In the genomic region with DNA sequence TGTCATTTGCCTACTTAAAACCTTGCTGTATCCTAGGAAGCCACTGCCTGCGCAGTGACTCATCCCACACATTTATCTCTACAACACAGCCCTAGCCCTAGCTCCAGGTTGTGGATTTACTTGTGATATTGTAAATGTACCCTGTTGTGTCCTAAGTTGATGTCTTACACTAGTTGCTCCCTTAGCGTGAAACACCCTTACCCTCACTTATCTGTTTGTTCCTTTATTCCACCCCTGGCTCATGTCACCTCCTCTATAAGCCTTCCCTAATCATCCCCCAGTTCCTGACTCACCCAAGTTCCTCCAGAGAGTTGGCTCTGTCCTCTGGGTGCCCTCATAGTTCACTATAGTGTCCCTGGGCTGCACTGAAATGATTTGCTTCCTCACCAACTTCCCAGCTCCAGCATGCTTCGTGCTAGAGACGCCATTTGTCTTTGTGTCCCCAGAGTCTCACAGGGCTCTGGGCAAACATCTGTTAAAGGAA, we compare ENCODE assay signal across 32 cellular contexts.
DNase-seq lines count a peak whose midpoint lies in the region; ATAC-seq, FAIRE-seq and TF ChIP-seq lines count a peak whose summit lies in the region.
"Had no signal": no experiment of that assay in that cellular context is flagged by ENCODE, and none has a peak within 500 bp of the region (broad histone marks: within the 10 kb centered on the region; RNA-seq: fewer than 3 reads in every experiment).

No MANE protein-coding gene starts in this region.

- no peak for TF ChIP-seq EP300 in H1 (IDR thresholded peaks at IDR 0.05; ENCODE audit: borderline replicate concordance in 1 of 2, low read depth in 2 of 2, low read length in 2 of 2)

- TF ChIP-seq CTCF in GM23338 (conservative IDR thresholded peaks at IDR 0.05; ENCODE audit: low read depth in 2 of 2) (no peak), PC-3 (conservative IDR thresholded peaks at IDR 0.05; ENCODE audit: low read depth, low read length) (no peak), H1 (IDR thresholded peaks at IDR 0.05; ENCODE audit: control extremely low read depth in 1 of 3, insufficient read depth in 1 of 3, low read depth in 1 of 3, low read length in 3 of 3) (no peak), nephron progenitor cell (IDR thresholded peaks at IDR 0.05) (no peak)

- no peak overlapping the region for H2BK15ac ChIP-seq in H1 (ENCODE audit: low read length)

- H3K9ac ChIP-seq in PC-3 (ENCODE audit: low read length) (no peak overlapping the region), H1 (replicated peaks in 1 of 4; ENCODE audit: extremely low read depth in 1 of 4, low read depth in 3 of 4, low read length in 3 of 4) (no peak overlapping the region)
- H3K9ac ChIP-seq: BLaER1 treated with 17β-estradiol and CSF1 and Interleukin-3, amounts not matched to agents 10 nM and 100 nM had no signal

- intact Hi-C loops in PC-3 (cut with micrococcal nuclease), result no loop called here

- H3K14ac ChIP-seq in H1 (ENCODE audit: insufficient read length), result no peak overlapping the region

- H3F3A ChIP-seq in GM23338 (replicated peaks; ENCODE audit: low read depth) (no peaks in the 10 kb centered on the region), PC-3 (ENCODE audit: low read length, unreplicated experiment) (no peaks in the 10 kb centered on the region)

- no peaks in the 10 kb centered on the region for H3K79me1 ChIP-seq in H1 (ENCODE audit: low read depth, low read length)

- no peak overlapping the region for H2BK5ac ChIP-seq in H1 (ENCODE audit: low read depth, low read length)

- no TSS peak for BruUV-seq in PC-3 (replicated peaks; lab: Mats Ljungman, UMichigan)

- no peak overlapping the region for H2BK20ac ChIP-seq in H1 (ENCODE audit: low read length)

- H3K27ac ChIP-seq in GM23338 (ENCODE audit: low read depth) (no peak overlapping the region), PC-3 (ENCODE audit: low read length) (no peak overlapping the region), H1 (ENCODE audit: low read depth, low read length) (no peak overlapping the region)
- H3K27ac ChIP-seq: BLaER1 treated with 17β-estradiol and CSF1 and Interleukin-3, amounts not matched to agents 10 nM and 100 nM; esophagus squamous epithelium; RWPE1; SK-N-MC; thoracic aorta; WERI-Rb-1 had no signal

- no peaks in the 10 kb centered on the region for H3K4me1 ChIP-seq in GM23338 (ENCODE audit: insufficient read depth)
- H3K4me1 ChIP-seq in PC-3 (ENCODE audit: insufficient read depth, low read length), result no peaks in the 10 kb centered on the region
- H3K4me1 ChIP-seq in H1 (replicated peaks in 1 of 4; ENCODE audit: control insufficient read depth in 3 of 4, insufficient read depth in 4 of 4, low read length in 3 of 4), result no peaks in the 10 kb centered on the region
- H3K4me1 ChIP-seq: BLaER1 treated with 17β-estradiol and CSF1 and Interleukin-3, amounts not matched to agents 10 nM and 100 nM; Caco-2 had no signal

- H3K36me3 Mint-ChIP-seq in GM23338 (ENCODE audit: low read depth) (no peaks in the 10 kb centered on the region), nephron progenitor cell (ENCODE audit: low read depth) (no peaks in the 10 kb centered on the region)

- H3K18ac ChIP-seq in H1 (ENCODE audit: extremely low read depth, low read length), result peak overlapping the region; percentile 4; the same call in 1 of the 2 replicates

- H3K23me2 ChIP-seq in H1 (ENCODE audit: low read depth, low read length), result no peaks in the 10 kb centered on the region

- DNase-seq in GM23338 (ENCODE audit: low spot score) (no peak), PC-3 (peak; percentile 32), H1 (ENCODE audit: low read depth in 1 of 2, low spot score in 2 of 2) (no peak), nephron progenitor cell (no peak), AG08395 (ENCODE audit: low spot score) (no peak), NCI-H2107 (lab: John Stamatoyannopoulos, UW) (no peak), RKO (ENCODE audit: low spot score) (no peak)
- DNase-seq: activated CD4-positive, alpha-beta T cell treated with anti-CD3 and anti-CD28 coated beads, Interleukin-2, amount 10 ng/mL, durations not matched to agents 24 days and 14 days; activated gamma-delta T cell treated with Interleukin-2 at 50 U/mL for 16 hours; activated T-cell treated with anti-CD3 and anti-CD28 coated beads, Interleukin-2, amount 50 U/mL, for 24 hours; Caco-2; central memory CD4-positive, alpha-beta T cell; DND-41; esophagus squamous epithelium; foreskin melanocyte; GOT3; MG63; midbrain; naive thymus-derived CD4-positive, alpha-beta T cell; NCI-H1105 treated with DMSO at 0.1 percent for 48 hours; NCI-H2029 treated with DMSO at 0.1 percent for 48 hours; NCI-H345; NCI-H748 treated with DMSO at 0.1 percent for 48 hours; T-helper 17 cell; WERI-Rb-1 had no signal

- no peak overlapping the region for H4K8ac ChIP-seq in H1 (ENCODE audit: extremely low read depth, insufficient read depth, low read length)

- no peaks in the 10 kb centered on the region for H3K9me2 ChIP-seq in GM23338 (ENCODE audit: insufficient read depth)
- no peaks in the 10 kb centered on the region for H3K9me2 ChIP-seq in PC-3 (replicated peaks; ENCODE audit: low read length)

- H4K91ac ChIP-seq in H1 (replicated peaks; ENCODE audit: insufficient read length, low read length), result no peak overlapping the region

- H3K27ac Mint-ChIP-seq in GM23338, result peak overlapping the region; percentile 46
- H3K27ac Mint-ChIP-seq in nephron progenitor cell, result peak overlapping the region; percentile 5
- H3K27ac Mint-ChIP-seq: activated CD4-positive, alpha-beta T cell treated with anti-CD3 and anti-CD28 coated beads, Interleukin-2, amount 10 ng/mL, durations not matched to agents 24 days and 14 days; activated T-cell treated with anti-CD3 and anti-CD28 coated beads, Interleukin-2, amount 50 U/mL, for 24 hours; dendritic cell treated with granulocyte-macrophage colony-stimulating factor and Interleukin-4, amounts not matched to agents 40 ng/mL and 50 ng/mL, for 4 days; stimulated activated naive CD8-positive, alpha-beta T cell treated with anti-CD3 and anti-CD28 coated beads, Interleukin-15, Interleukin-2, amounts not matched to agents 100 ng/mL and 50 ng/mL, for 24 hours; T-helper 17 cell had no signal

- H3K36me3 ChIP-seq in GM23338 (ENCODE audit: insufficient read depth), result no peaks in the 10 kb centered on the region
- H3K36me3 ChIP-seq in PC-3 (ENCODE audit: low read depth, low read length), result no peaks in the 10 kb centered on the region
- H3K36me3 ChIP-seq in H1 (ENCODE audit: control insufficient read depth in 2 of 4, insufficient read depth in 4 of 4, low read length in 3 of 4), result no peaks in the 10 kb centered on the region
- H3K36me3 ChIP-seq: BLaER1 treated with 17β-estradiol and CSF1 and Interleukin-3, amounts not matched to agents 10 nM and 100 nM; esophagus squamous epithelium; MG63; thoracic aorta; WERI-Rb-1 had no signal

- H4K5ac ChIP-seq in H1 (ENCODE audit: insufficient read length, low read depth, low read length), result no peak overlapping the region

- no peak overlapping the region for H3K4me2 ChIP-seq in GM23338
- no peak overlapping the region for H3K4me2 ChIP-seq in PC-3 (ENCODE audit: low read length)
- H3K4me2 ChIP-seq in H1 (ENCODE audit: insufficient read depth in 1 of 2, low read depth in 2 of 2, low read length in 2 of 2), result no peak overlapping the region
- H3K4me2 ChIP-seq: BLaER1 treated with 17β-estradiol and CSF1 and Interleukin-3, amounts not matched to agents 10 nM and 100 nM had no signal

- no peak overlapping the region for H3K4ac ChIP-seq in H1 (replicated peaks; ENCODE audit: insufficient read length, low read depth, low read length)

- H2BK120ac ChIP-seq in H1 (replicated peaks; ENCODE audit: low read depth, low read length), result no peak overlapping the region

- H2AK5ac ChIP-seq in H1 (ENCODE audit: low read depth, low read length), result no peak overlapping the region

- H3K79me2 ChIP-seq in GM23338 (replicated peaks; ENCODE audit: insufficient read depth), result no peaks in the 10 kb centered on the region
- H3K79me2 ChIP-seq in PC-3 (ENCODE audit: low read length), result no peaks in the 10 kb centered on the region
- no peaks in the 10 kb centered on the region for H3K79me2 ChIP-seq in H1 (ENCODE audit: control insufficient read depth in 1 of 2, insufficient read depth in 2 of 2, low read length in 2 of 2)

- no peak for FAIRE-seq in H1 (lab: Jason Lieb, UNC)

- H2AFZ ChIP-seq in GM23338 (peak overlapping the region; percentile 93; the same call in 1 of the 2 replicates), PC-3 (ENCODE audit: low read length) (0 out of 2 replicates have a peak overlapping the region, but pooled peaks have one; percentile 12), H1 (ENCODE audit: low read length) (peak overlapping the region; percentile 56)

- no peak overlapping the region for H3K56ac ChIP-seq in H1 (replicated peaks; ENCODE audit: insufficient read length, low read depth, low read length)

- H4K20me1 ChIP-seq in GM23338 (replicated peaks; ENCODE audit: insufficient read depth) (no peaks in the 10 kb centered on the region), PC-3 (ENCODE audit: low read length) (no peaks in the 10 kb centered on the region), H1 (replicated peaks in 1 of 2; ENCODE audit: control insufficient read depth in 1 of 2, insufficient read depth in 2 of 2, low read length in 2 of 2) (no peaks in the 10 kb centered on the region)
- H4K20me1 ChIP-seq: BLaER1 treated with 17β-estradiol and CSF1 and Interleukin-3, amounts not matched to agents 10 nM and 100 nM had no signal

- no peaks in the 10 kb centered on the region for H3K9me3 Mint-ChIP-seq in GM23338
- no peaks in the 10 kb centered on the region for H3K9me3 Mint-ChIP-seq in nephron progenitor cell
- H3K9me3 Mint-ChIP-seq: dendritic cell treated with granulocyte-macrophage colony-stimulating factor and Interleukin-4, amounts not matched to agents 40 ng/mL and 50 ng/mL, for 4 days; stimulated activated naive CD8-positive, alpha-beta T cell treated with anti-CD3 and anti-CD28 coated beads, Interleukin-15, Interleukin-2, amounts not matched to agents 100 ng/mL and 50 ng/mL, for 24 hours had no signal

- no peaks in the 10 kb centered on the region for H3K27me3 Mint-ChIP-seq in GM23338 (ENCODE audit: insufficient read depth, low read depth, poor library complexity)
- H3K27me3 Mint-ChIP-seq in nephron progenitor cell (ENCODE audit: low read depth, poor library complexity), result no peaks in the 10 kb centered on the region
- H3K27me3 Mint-ChIP-seq: activated CD4-positive, alpha-beta T cell treated with anti-CD3 and anti-CD28 coated beads, Interleukin-2, amount 10 ng/mL, durations not matched to agents 24 days and 14 days; activated T-cell treated with anti-CD3 and anti-CD28 coated beads, Interleukin-2, amount 50 U/mL, for 24 hours; dendritic cell treated with granulocyte-macrophage colony-stimulating factor and Interleukin-4, amounts not matched to agents 40 ng/mL and 50 ng/mL, for 4 days; naive thymus-derived CD4-positive, alpha-beta T cell; stimulated activated naive CD8-positive, alpha-beta T cell treated with anti-CD3 and anti-CD28 coated beads, Interleukin-15, Interleukin-2, amounts not matched to agents 100 ng/mL and 50 ng/mL, for 24 hours; T-helper 17 cell had no signal

- whole genome bisulfite sequencing in H1 (ENCODE audit: extremely low coverage in 1 of 2, insufficient coverage in 1 of 2, insufficient read length in 1 of 2, insufficient replicate concordance in 2 of 2, low coverage in 1 of 2, low lambda C conversion rate in 2 of 2, missing lambda C conversion rate in 1 of 2), 2 experiments, result 87% methylated on average over 4 of the region's 4 CpGs; no CpG with 5 or more reads in 1 of the 2 experiments

- ATAC-seq in GM23338 (no peak), PC-3 (no peak)
- ATAC-seq: left lobe of liver; naive thymus-derived CD4-positive, alpha-beta T cell; T-helper 17 cell had no signal

- H2BK12ac ChIP-seq in H1 (ENCODE audit: low read depth, low read length), result no peak overlapping the region

- H3K27me3 ChIP-seq in GM23338 (ENCODE audit: insufficient read depth), result no peaks in the 10 kb centered on the region
- no peaks in the 10 kb centered on the region for H3K27me3 ChIP-seq in PC-3 (ENCODE audit: low read length)
- H3K27me3 ChIP-seq in H1 (replicated peaks in 1 of 4; ENCODE audit: control insufficient read depth in 3 of 4, extremely low read depth in 1 of 4, insufficient read depth in 3 of 4, low read length in 3 of 4), result no peaks in the 10 kb centered on the region
- H3K27me3 ChIP-seq: BLaER1 treated with 17β-estradiol and CSF1 and Interleukin-3, amounts not matched to agents 10 nM and 100 nM; esophagus squamous epithelium; MG63 had no signal

- TF ChIP-seq POLR2A in H1 (IDR thresholded peaks at IDR 0.05; ENCODE audit: control extremely low read depth in 1 of 2, low read depth in 2 of 2, low read length in 2 of 2), result no peak

- H3K23ac ChIP-seq in H1 (ENCODE audit: insufficient read length), result no peak overlapping the region

- CTCF ChIA-PET in PC-3 (lab: Charles Lee), result no interaction called here
- CTCF ChIA-PET in H1 (lab: Charles Lee; ENCODE audit: partially characterized antibody), result interaction anchor here (1.4 kb wide), 1 partner anchor 20 kb away, joined by 4 read pairs; no protein-coding TSS in a partner anchor

- H3K4me3 Mint-ChIP-seq in GM23338 (no peak overlapping the region), nephron progenitor cell (no peak overlapping the region)
- H3K4me3 Mint-ChIP-seq: activated CD4-positive, alpha-beta T cell treated with anti-CD3 and anti-CD28 coated beads, Interleukin-2, amount 10 ng/mL, durations not matched to agents 24 days and 14 days; activated T-cell treated with anti-CD3 and anti-CD28 coated beads, Interleukin-2, amount 50 U/mL, for 24 hours; dendritic cell treated with granulocyte-macrophage colony-stimulating factor and Interleukin-4, amounts not matched to agents 40 ng/mL and 50 ng/mL, for 4 days; stimulated activated naive CD8-positive, alpha-beta T cell treated with anti-CD3 and anti-CD28 coated beads, Interleukin-15, Interleukin-2, amounts not matched to agents 100 ng/mL and 50 ng/mL, for 24 hours; T-helper 17 cell had no signal

- H3K9me3 ChIP-seq in PC-3 (ENCODE audit: low read length) (no peaks in the 10 kb centered on the region), H1 (ENCODE audit: insufficient read depth in 2 of 2, low read depth in 1 of 2, low read length in 1 of 2) (no peaks in the 10 kb centered on the region)
- H3K9me3 ChIP-seq: BLaER1 treated with 17β-estradiol and CSF1 and Interleukin-3, amounts not matched to agents 10 nM and 100 nM; Caco-2; esophagus squamous epithelium; MG63; thoracic aorta had no signal

- no peak for TF ChIP-seq RAD21 in H1 (IDR thresholded peaks at IDR 0.05 in 1 of 2, conservative IDR thresholded peaks at IDR 0.05 in 1 of 2; ENCODE audit: low read depth in 2 of 2, low read length in 2 of 2)

- no peak overlapping the region for H3K4me3 ChIP-seq in GM23338
- H3K4me3 ChIP-seq in PC-3 (ENCODE audit: low read length), result no peak overlapping the region
- H3K4me3 ChIP-seq in H1 (ENCODE audit: extremely low read depth in 1 of 4, insufficient read depth in 2 of 4, low read depth in 3 of 4, low read length in 4 of 4), result no peak overlapping the region
- H3K4me3 ChIP-seq: BLaER1 treated with 17β-estradiol and CSF1 and Interleukin-3, amounts not matched to agents 10 nM and 100 nM; esophagus squamous epithelium; MG63; SK-N-MC; thoracic aorta had no signal

- H3K4me1 Mint-ChIP-seq in GM23338, result no peaks in the 10 kb centered on the region; the same call in 2 of the 3 replicates
- H3K4me1 Mint-ChIP-seq in nephron progenitor cell, result peaks cover 22% of the 10 kb centered on the region
- H3K4me1 Mint-ChIP-seq: T-helper 17 cell had no signal

- POLR2A ChIA-PET in PC-3 (lab: Charles Lee; ENCODE audit: unreplicated experiment) (no interaction called here), H1 (lab: Charles Lee; ENCODE audit: partially characterized antibody) (no interaction called here)

Comparison
In these comparisons a context has a peak if more than half of its experiments do, and no peak if none do; other contexts are left out.
1. H2AFZ ChIP-seq: peak in every context shown above with its lines; median percentile 93 in GM23338; 56 in H1; 12 in PC-3.